1 cellular context compared by ENCODE assay signal in genomic region chr16:234468-235305, GRCh38.
TF ChIP-seq lines count a peak whose summit lies in the region.

Gene FAM234A (plus strand): TSS chr16:234821. CDS start chr16:254414, 19,593 bp downstream.

TF ChIP-seq in HepG2, 621 proteins besides CTCF, POLR2A, EP300 and RAD21 (continued from another document):
- no peak; the same call in 1 of the 2 replicates for TF ChIP-seq SMAD1 (CRISPR knock-in tag; IDR thresholded peaks at IDR 0.05; ENCODE audit: borderline replicate concordance, low read depth)
- TF ChIP-seq ZNF775 (CRISPR knock-in tag; IDR thresholded peaks at IDR 0.05; ENCODE audit: borderline replicate concordance): no peak
- TF ChIP-seq MXD3 (CRISPR knock-in tag; IDR thresholded peaks at IDR 0.05): no peak; the same call in 1 of the 2 replicates
- TF ChIP-seq NR2C2 (CRISPR knock-in tag; IDR thresholded peaks at IDR 0.05; ENCODE audit: borderline replicate concordance): peak; percentile 60; the same call in 1 of the 2 replicates
- TF ChIP-seq SSRP1 (CRISPR knock-in tag; IDR thresholded peaks at IDR 0.05): no peak
- TF ChIP-seq ZNF781 (CRISPR knock-in tag; IDR thresholded peaks at IDR 0.05; ENCODE audit: borderline replicate concordance, not compliant biosample characterization): no peak
- no peak for TF ChIP-seq NCOA5 (CRISPR knock-in tag; IDR thresholded peaks at IDR 0.05)
- 0 out of 2 replicates have a peak, but pooled peaks have one; percentile 5 for TF ChIP-seq ARID5B (CRISPR knock-in tag; IDR thresholded peaks at IDR 0.05)
- TF ChIP-seq ZBTB7A (CRISPR knock-in tag; IDR thresholded peaks at IDR 0.05): 0 out of 2 replicates have a peak, but pooled peaks have one; percentile 45
- no peak; the same call in none of the 2 replicates for TF ChIP-seq ZMYM3 (CRISPR knock-in tag; IDR thresholded peaks at IDR 0.05)
- TF ChIP-seq IRF2 (CRISPR knock-in tag; IDR thresholded peaks at IDR 0.05): no peak
- peak; percentile 2; the same call in 1 of the 2 replicates for TF ChIP-seq ZNF770 (CRISPR knock-in tag; IDR thresholded peaks at IDR 0.05)
- TF ChIP-seq ZBTB25 (CRISPR knock-in tag; IDR thresholded peaks at IDR 0.05): peak; percentile 23; the same call in 1 of the 2 replicates
- no peak for TF ChIP-seq GPBP1L1 (CRISPR knock-in tag; IDR thresholded peaks at IDR 0.05)
- TF ChIP-seq ZNF710 (CRISPR knock-in tag; IDR thresholded peaks at IDR 0.05; ENCODE audit: borderline replicate concordance): peak; percentile 39; the same call in 1 of the 2 replicates
- 0 out of 2 replicates have a peak, but pooled peaks have one; percentile 59 for TF ChIP-seq PHF21A (CRISPR knock-in tag; IDR thresholded peaks at IDR 0.05)
- TF ChIP-seq ZNF75D (CRISPR knock-in tag; IDR thresholded peaks at IDR 0.05; ENCODE audit: borderline replicate concordance): no peak
- 0 out of 2 replicates have a peak, but pooled peaks have one; percentile 55 for TF ChIP-seq ZNF704 (CRISPR knock-in tag; IDR thresholded peaks at IDR 0.05; ENCODE audit: borderline replicate concordance)
- TF ChIP-seq SAFB2 (CRISPR knock-in tag; IDR thresholded peaks at IDR 0.05; ENCODE audit: borderline replicate concordance, low read depth): peak; percentile 81; the same call in 1 of the 2 replicates
- TF ChIP-seq PHF5A (CRISPR knock-in tag; IDR thresholded peaks at IDR 0.05; ENCODE audit: low read depth, unreplicated experiment): no peak
- TF ChIP-seq HNRNPH1 (optimal IDR thresholded peaks at IDR 0.05; ENCODE audit: low read depth, low read length): no peak
- no peak for TF ChIP-seq GATA4 (IDR thresholded peaks at IDR 0.05; ENCODE audit: borderline replicate concordance, low read depth)
- peak; percentile 30; the same call in 1 of the 2 replicates for TF ChIP-seq ZSCAN21 (CRISPR knock-in tag; IDR thresholded peaks at IDR 0.05; ENCODE audit: borderline replicate concordance)
- TF ChIP-seq ZFP62 (CRISPR knock-in tag; IDR thresholded peaks at IDR 0.05): no peak
- no peak for TF ChIP-seq BCLAF1 (IDR thresholded peaks at IDR 0.05)
- peak; percentile 95 for TF ChIP-seq ZFY (CRISPR knock-in tag; IDR thresholded peaks at IDR 0.05)
